ENCODE assay signal across 18 cellular contexts in the genomic region with DNA sequence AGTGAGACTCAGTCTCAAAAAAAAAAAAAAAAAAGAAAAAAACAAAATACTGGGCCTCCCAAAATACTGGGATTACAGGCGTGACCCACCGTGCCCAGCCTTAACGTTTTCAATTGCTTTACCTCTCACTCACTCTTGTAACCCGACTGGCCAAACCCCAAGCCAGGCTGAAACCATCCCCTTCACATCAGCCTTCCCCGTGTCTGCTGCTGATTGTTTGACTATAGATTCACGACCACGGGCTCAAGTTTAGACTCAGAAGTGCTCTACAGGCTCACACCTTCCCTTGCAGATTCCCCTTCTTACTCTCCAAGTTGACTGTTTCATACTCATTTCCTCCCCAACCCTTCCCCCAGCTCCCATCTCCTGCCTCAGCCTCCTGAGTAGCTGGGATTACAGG. TPM values are rescaled to one million over a fixed set of nuclear protein-coding genes. Genes with fewer than 3 reads are reported as not detected.
DNase-seq lines count a peak whose midpoint lies in the region; ATAC-seq, FAIRE-seq and TF ChIP-seq lines count a peak whose summit lies in the region.
"Had no signal": no experiment of that assay in that cellular context is flagged by ENCODE, and none has a peak within 500 bp of the region (broad histone marks: within the 10 kb centered on the region; RNA-seq: fewer than 3 reads in every experiment).

No MANE protein-coding gene starts in this region.

- H3K27me3 ChIP-seq in HL-60 (ENCODE audit: insufficient read depth, poor library complexity, severe bottlenecking) (no peaks in the 10 kb centered on the region), sigmoid colon (no peaks in the 10 kb centered on the region), tibial artery (no peaks in the 10 kb centered on the region)
- H3K27me3 ChIP-seq: SJCRH30 had no signal

- H3K9me3 Mint-ChIP-seq in activated T-helper 1 cell treated with anti-CD3 and anti-CD28 coated beads, Interleukin-12 subunit alpha, Interleukin-12 subunit beta, Interleukin-2, Interleukin-4 antibody, amounts not matched to agents 30 ng/mL and 10 ng/mL and 1 ng/mL, durations not matched to agents 14 hours and 24 hours and 36 hours: no peaks in the 10 kb centered on the region
- H3K9me3 Mint-ChIP-seq: CD8-positive, alpha-beta T cell had no signal

- H3K4me3 Mint-ChIP-seq in activated T-helper 1 cell treated with anti-CD3 and anti-CD28 coated beads, Interleukin-12 subunit alpha, Interleukin-12 subunit beta, Interleukin-2, Interleukin-4 antibody, amounts not matched to agents 30 ng/mL and 10 ng/mL and 1 ng/mL, durations not matched to agents 14 hours and 24 hours and 36 hours: no peak overlapping the region
- H3K4me3 Mint-ChIP-seq: B cell; CD8-positive, alpha-beta T cell had no signal

- intact Hi-C loops in activated T-helper 1 cell treated with anti-CD3 and anti-CD28 coated beads, Interleukin-12 subunit alpha, Interleukin-12 subunit beta, Interleukin-2, Interleukin-4 antibody, amounts not matched to agents 30 ng/mL and 10 ng/mL and 1 ng/mL, durations not matched to agents 14 hours and 24 hours and 36 hours (cut with micrococcal nuclease): no loop called here
- intact Hi-C loops in sigmoid colon (cut with DNase I): no loop called here
- intact Hi-C loops in tibial artery (cut with DNase I; ENCODE audit: low total_unique reads): no loop called here
- intact Hi-C loops in kidney (cut with DNase I): no loop called here

- H3K9me3 ChIP-seq in sigmoid colon (no peaks in the 10 kb centered on the region), tibial artery (no peaks in the 10 kb centered on the region), kidney (ENCODE audit: control insufficient read depth in 1 of 2, low read length in 2 of 2) (no peaks in the 10 kb centered on the region)
- H3K9me3 ChIP-seq: HAP-1, SJCRH30 had no signal

- no peaks in the 10 kb centered on the region for H3K4me1 Mint-ChIP-seq in activated T-helper 1 cell treated with anti-CD3 and anti-CD28 coated beads, Interleukin-12 subunit alpha, Interleukin-12 subunit beta, Interleukin-2, Interleukin-4 antibody, amounts not matched to agents 30 ng/mL and 10 ng/mL and 1 ng/mL, durations not matched to agents 14 hours and 24 hours and 36 hours (ENCODE audit: low read depth)
- H3K4me1 Mint-ChIP-seq: B cell had no signal

- H3K4me1 ChIP-seq in sigmoid colon (no peaks in the 10 kb centered on the region), tibial artery (no peaks in the 10 kb centered on the region), kidney (ENCODE audit: control insufficient read depth in 1 of 2, insufficient read depth in 1 of 2, low read depth in 1 of 2, low read length in 2 of 2) (no peaks in the 10 kb centered on the region)
- H3K4me1 ChIP-seq: HAP-1 had no signal

- TF ChIP-seq EP300 in sigmoid colon (IDR thresholded peaks at IDR 0.05): no peak

- 83% methylated on average over 7 of the region's 7 CpGs for WGBS in sigmoid colon, 2 donors

- no peak for ATAC-seq in GM21390 (IDR thresholded peaks at IDR 0.05; ENCODE audit: unreplicated experiment)
- ATAC-seq: CD8-positive, alpha-beta T cell had no signal

- no peak overlapping the region for H3K9ac ChIP-seq in kidney (ENCODE audit: low read length in 2 of 2)

- peaks cover 36% of the 10 kb centered on the region for H3K36me3 Mint-ChIP-seq in activated T-helper 1 cell treated with anti-CD3 and anti-CD28 coated beads, Interleukin-12 subunit alpha, Interleukin-12 subunit beta, Interleukin-2, Interleukin-4 antibody, amounts not matched to agents 30 ng/mL and 10 ng/mL and 1 ng/mL, durations not matched to agents 14 hours and 24 hours and 36 hours (ENCODE audit: low read depth)

- DNase-seq in activated effector memory CD4-positive, alpha-beta T cell treated with anti-CD3 and anti-CD28 coated beads, Interleukin-2, amount 50 U/mL, for 16 hours: peak; percentile 53
- no peak for DNase-seq in activated effector memory CD4-positive, alpha-beta T cell treated with Interleukin-2 at 50 U/mL for 16 hours
- DNase-seq in HL-60 (ENCODE audit: low read depth in 1 of 2, low spot score in 1 of 2): no peak
- DNase-seq in activated T-helper 1 cell treated with anti-CD3 and anti-CD28 coated beads, Interleukin-12 subunit alpha, Interleukin-12 subunit beta, Interleukin-2, Interleukin-4 antibody, amounts not matched to agents 30 ng/mL and 10 ng/mL and 1 ng/mL, durations not matched to agents 14 hours and 24 hours and 36 hours (ENCODE audit: low spot score): no peak
- peak; percentile 40 for DNase-seq in sigmoid colon
- no peak for DNase-seq in tibial artery
- no peak for DNase-seq in kidney
- DNase-seq: CD8-positive, alpha-beta T cell; DND-41; GF-D8; NCI-H1436; NCI-H2081 treated with DMSO at 0.1 percent for 48 hours; NCI-H524; RPMI8226; SJCRH30 had no signal

- peak overlapping the region; percentile 49 for H3K27ac Mint-ChIP-seq in activated T-helper 1 cell treated with anti-CD3 and anti-CD28 coated beads, Interleukin-12 subunit alpha, Interleukin-12 subunit beta, Interleukin-2, Interleukin-4 antibody, amounts not matched to agents 30 ng/mL and 10 ng/mL and 1 ng/mL, durations not matched to agents 14 hours and 24 hours and 36 hours
- H3K27ac Mint-ChIP-seq: B cell; CD8-positive, alpha-beta T cell had no signal

- peak overlapping the region; percentile 25; the same call in 1 of the 2 replicates for H3K27ac ChIP-seq in HL-60 (replicated peaks)
- no peak overlapping the region for H3K27ac ChIP-seq in sigmoid colon
- no peak overlapping the region for H3K27ac ChIP-seq in tibial artery
- no peak overlapping the region for H3K27ac ChIP-seq in kidney (ENCODE audit: low read depth in 2 of 2, low read length in 2 of 2)
- H3K27ac ChIP-seq: SJCRH30 had no signal

- TF ChIP-seq CTCF in HL-60 (IDR thresholded peaks at IDR 0.05; ENCODE audit: insufficient read depth, low read length) (no peak), sigmoid colon (IDR thresholded peaks at IDR 0.05) (no peak), tibial artery (IDR thresholded peaks at IDR 0.05) (no peak), kidney (IDR thresholded peaks at IDR 0.05; ENCODE audit: borderline replicate concordance, extremely low read depth, insufficient read depth) (no peak)

- H3K4me3 ChIP-seq in HL-60 (replicated peaks; ENCODE audit: insufficient read depth, low read length) (no peak overlapping the region), sigmoid colon (no peak overlapping the region), tibial artery (no peak overlapping the region), kidney (ENCODE audit: low read length in 2 of 2) (no peak overlapping the region)
- H3K4me3 ChIP-seq: HAP-1, SJCRH30 had no signal

- H3K36me3 ChIP-seq in sigmoid colon (peaks cover 17 to 95% (median 48%) of the 10 kb centered on the region in 4 donors), tibial artery (peaks cover 67 to 97% (median 71%) of the 10 kb centered on the region in 3 donors), kidney (ENCODE audit: control insufficient read depth in 1 of 2, insufficient read depth in 2 of 2, low read length in 2 of 2) (peaks cover 16 to 28% of the 10 kb centered on the region in 2 donors)

- no peak for FAIRE-seq in kidney (lab: Jason Lieb, UNC)

- no peak for TF ChIP-seq POLR2A in sigmoid colon (IDR thresholded peaks at IDR 0.05)

- H3K27me3 Mint-ChIP-seq in activated T-helper 1 cell treated with anti-CD3 and anti-CD28 coated beads, Interleukin-12 subunit alpha, Interleukin-12 subunit beta, Interleukin-2, Interleukin-4 antibody, amounts not matched to agents 30 ng/mL and 10 ng/mL and 1 ng/mL, durations not matched to agents 14 hours and 24 hours and 36 hours (ENCODE audit: insufficient read depth): no peaks in the 10 kb centered on the region
- H3K27me3 Mint-ChIP-seq: B cell had no signal

RNA-seq across cellular contexts. Expression of a gene that starts 22.3 kb away (rescaled TPM):
- 21.4 and 22.4 TPM in 2 replicates for total RNA-seq in activated T-helper 1 cell treated with anti-CD3 and anti-CD28 coated beads, Interleukin-12 subunit alpha, Interleukin-12 subunit beta, Interleukin-2, Interleukin-4 antibody, amounts not matched to agents 30 ng/mL and 10 ng/mL and 1 ng/mL, durations not matched to agents 14 hours and 24 hours and 36 hours
- total RNA-seq in sigmoid colon: 10 to 100 TPM; 14.3 to 47.2 (median 24.0) TPM
- 10 to 100 TPM in 1 of 3 donors, 1 to 10 TPM in 2; 3.0 to 10.7 (median 6.0) TPM for polyA plus RNA-seq in sigmoid colon
- 20.7 TPM for total RNA-seq in kidney
- polyA plus RNA-seq in kidney (ENCODE audit: insufficient read depth, low read depth, low replicate concordance): 9.4 TPM

RNA-seq across cellular contexts. Expression of a gene that starts 23.6 kb away (rescaled TPM):
- 68.5 and 69.3 TPM in 2 replicates for total RNA-seq in activated T-helper 1 cell treated with anti-CD3 and anti-CD28 coated beads, Interleukin-12 subunit alpha, Interleukin-12 subunit beta, Interleukin-2, Interleukin-4 antibody, amounts not matched to agents 30 ng/mL and 10 ng/mL and 1 ng/mL, durations not matched to agents 14 hours and 24 hours and 36 hours
- total RNA-seq in sigmoid colon (100 to 1,000 TPM; 116 to 190 (median 185) TPM), kidney (128 TPM)
- polyA plus RNA-seq in sigmoid colon (100 to 1,000 TPM in 2 of 3 donors, 10 to 100 TPM in 1; 94.7 to 266 (median 187) TPM), kidney (ENCODE audit: insufficient read depth, low read depth, low replicate concordance) (113 TPM)

Comparison
In these comparisons a context has a peak if more than half of its experiments do, and no peak if none do; other contexts are left out.
1. DNase-seq: peak in activated effector memory CD4-positive, alpha-beta T cell treated with anti-CD3 and anti-CD28 coated beads, Interleukin-2, amount 50 U/mL, for 16 hours (single experiment) and sigmoid colon (single experiment); none in activated effector memory CD4-positive, alpha-beta T cell treated with Interleukin-2 at 50 U/mL for 16 hours (single experiment), HL-60 (0 of 2), activated T-helper 1 cell treated with anti-CD3 and anti-CD28 coated beads, Interleukin-12 subunit alpha, Interleukin-12 subunit beta, Interleukin-2, Interleukin-4 antibody, amounts not matched to agents 30 ng/mL and 10 ng/mL and 1 ng/mL, durations not matched to agents 14 hours and 24 hours and 36 hours (single experiment), tibial artery (0 of 2) and kidney (single experiment).